9 cellular contexts compared by ENCODE assay signal in genomic region chr12:26226629-26227375, GRCh38. TPM values are rescaled to one million over a fixed set of nuclear protein-coding genes. Genes with fewer than 3 reads are reported as not detected.
A peak's percentile ranks its signal among the peaks of the same experiment; 100 is the strongest.
DNase-seq lines count a peak whose midpoint lies in the region; ATAC-seq, FAIRE-seq and TF ChIP-seq lines count a peak whose summit lies in the region.
"Had no signal": no experiment of that assay in that cellular context is flagged by ENCODE, and none has a peak within 500 bp of the region (broad histone marks: within the 10 kb centered on the region; RNA-seq: fewer than 3 reads in every experiment).

No MANE protein-coding gene starts in this region.

- no peaks in the 10 kb centered on the region for H3K36me3 ChIP-seq in astrocyte (ENCODE audit: insufficient read depth, low read length)
- no peaks in the 10 kb centered on the region for H3K36me3 ChIP-seq in naive thymus-derived CD4-positive, alpha-beta T cell (ENCODE audit: control insufficient read depth in 2 of 3, insufficient read depth in 3 of 3, low read length in 3 of 3)
- H3K36me3 ChIP-seq: BLaER1 treated with 17β-estradiol and CSF1 and Interleukin-3, amounts not matched to agents 10 nM and 100 nM had no signal

- DNase-seq in NCI-H2227 (lab: John Stamatoyannopoulos, UW; ENCODE audit: unreplicated experiment) = peak; percentile 0
- DNase-seq in NCI-H2227 treated with DMSO at 0.1 percent for 48 hours (lab: John Stamatoyannopoulos, UW) = no peak
- DNase-seq in astrocyte (ENCODE audit: low read depth) = peak; percentile 39
- DNase-seq in hypothalamus (lab: John Stamatoyannopoulos, UW) = peak in 42 of 51 donors; percentile 17 to 87 (median 62)
- peak; percentile 90 for DNase-seq in retina
- no peak for DNase-seq in naive thymus-derived CD4-positive, alpha-beta T cell
- no peak for DNase-seq in NCI-H1694 treated with DMSO at 0.1 percent for 48 hours (lab: John Stamatoyannopoulos, UW)

- H3K4me1 ChIP-seq in astrocyte (ENCODE audit: insufficient read depth, low read length) = peaks cover 14% of the 10 kb centered on the region
- no peaks in the 10 kb centered on the region for H3K4me1 ChIP-seq in naive thymus-derived CD4-positive, alpha-beta T cell (ENCODE audit: control insufficient read depth in 2 of 2, insufficient read depth in 2 of 2, low read length in 2 of 2)
- H3K4me1 ChIP-seq: BLaER1 treated with 17β-estradiol and CSF1 and Interleukin-3, amounts not matched to agents 10 nM and 100 nM had no signal

- no peak overlapping the region for H3K27ac ChIP-seq in astrocyte (ENCODE audit: low read depth, low read length)
- no peak overlapping the region for H3K27ac ChIP-seq in naive thymus-derived CD4-positive, alpha-beta T cell (ENCODE audit: low read depth, low read length)
- H3K27ac ChIP-seq: BLaER1 treated with 17β-estradiol and CSF1 and Interleukin-3, amounts not matched to agents 10 nM and 100 nM had no signal

- H3K4me2 ChIP-seq in astrocyte (ENCODE audit: low read length) = peak overlapping the region; percentile 89
- H3K4me2 ChIP-seq: BLaER1 treated with 17β-estradiol and CSF1 and Interleukin-3, amounts not matched to agents 10 nM and 100 nM had no signal

- no peaks in the 10 kb centered on the region for H3K27me3 ChIP-seq in astrocyte (ENCODE audit: insufficient read depth, low read length)
- no peaks in the 10 kb centered on the region for H3K27me3 ChIP-seq in naive thymus-derived CD4-positive, alpha-beta T cell (ENCODE audit: control insufficient read depth in 2 of 2, insufficient read depth in 2 of 2, low read length in 2 of 2)
- H3K27me3 ChIP-seq: BLaER1 treated with 17β-estradiol and CSF1 and Interleukin-3, amounts not matched to agents 10 nM and 100 nM had no signal

- no peak for ATAC-seq in naive thymus-derived CD4-positive, alpha-beta T cell
- ATAC-seq in GM21619 (IDR thresholded peaks at IDR 0.05; ENCODE audit: unreplicated experiment) = no peak

- H3K36me3 Mint-ChIP-seq in astrocyte (ENCODE audit: low read depth, unreplicated experiment) = no peaks in the 10 kb centered on the region
- peaks cover 0 to 5% (median 0%) of the 10 kb centered on the region in 5 donors for H3K36me3 Mint-ChIP-seq in naive thymus-derived CD4-positive, alpha-beta T cell

- no peak overlapping the region for H3K27ac Mint-ChIP-seq in astrocyte (ENCODE audit: unreplicated experiment)
- H3K27ac Mint-ChIP-seq in naive thymus-derived CD4-positive, alpha-beta T cell = no peak overlapping the region

- no peaks in the 10 kb centered on the region for H3K9me3 Mint-ChIP-seq in astrocyte (ENCODE audit: unreplicated experiment)
- peaks cover 0 to 4% (median 0%) of the 10 kb centered on the region in 11 donors for H3K9me3 Mint-ChIP-seq in naive thymus-derived CD4-positive, alpha-beta T cell

- H3K4me1 Mint-ChIP-seq in astrocyte (ENCODE audit: low read depth, unreplicated experiment) = no peaks in the 10 kb centered on the region
- peaks cover 0 to 7% (median 0%) of the 10 kb centered on the region in 7 donors for H3K4me1 Mint-ChIP-seq in naive thymus-derived CD4-positive, alpha-beta T cell

- H2AFZ ChIP-seq in astrocyte (ENCODE audit: low read depth, low read length) = peak overlapping the region; percentile 79

- H3K9me3 ChIP-seq in astrocyte (ENCODE audit: insufficient read depth, low read depth, low read length) = no peaks in the 10 kb centered on the region
- H3K9me3 ChIP-seq in naive thymus-derived CD4-positive, alpha-beta T cell (ENCODE audit: control insufficient read depth in 2 of 3, low read length in 3 of 3) = no peaks in the 10 kb centered on the region

- H3K9ac ChIP-seq in astrocyte (ENCODE audit: low read length) = peak overlapping the region; percentile 57
- H3K9ac ChIP-seq: BLaER1 treated with 17β-estradiol and CSF1 and Interleukin-3, amounts not matched to agents 10 nM and 100 nM had no signal

- CTCF ChIA-PET in naive thymus-derived CD4-positive, alpha-beta T cell (lab: Charles Lee) = no interaction called here

- H3K79me2 ChIP-seq in astrocyte (ENCODE audit: insufficient read depth, low read length) = no peaks in the 10 kb centered on the region

- TF ChIP-seq CTCF in astrocyte (IDR thresholded peaks at IDR 0.05; ENCODE audit: insufficient read depth, low read depth, low read length) = no peak

- peaks cover 33% of the 10 kb centered on the region for H3K27me3 Mint-ChIP-seq in astrocyte (ENCODE audit: low read depth, unreplicated experiment)
- H3K27me3 Mint-ChIP-seq in naive thymus-derived CD4-positive, alpha-beta T cell = peaks cover 33 to 57% (median 45%) of the 10 kb centered on the region in 5 donors

- FAIRE-seq in astrocyte (lab: Jason Lieb, UNC) = no peak

- intact Hi-C loops in naive thymus-derived CD4-positive, alpha-beta T cell (cut with micrococcal nuclease) = no loop called here

- peak overlapping the region; percentile 67 for H3K4me3 Mint-ChIP-seq in astrocyte (ENCODE audit: unreplicated experiment)
- H3K4me3 Mint-ChIP-seq in naive thymus-derived CD4-positive, alpha-beta T cell = peak overlapping the region in 1 of 10 donors; percentile 30

- no peaks in the 10 kb centered on the region for H4K20me1 ChIP-seq in astrocyte (ENCODE audit: insufficient read depth, low read length)
- H4K20me1 ChIP-seq: BLaER1 treated with 17β-estradiol and CSF1 and Interleukin-3, amounts not matched to agents 10 nM and 100 nM had no signal

- peak overlapping the region; percentile 46 for H3K4me3 ChIP-seq in astrocyte (ENCODE audit: insufficient read depth, low read depth, low read length)
- no peak overlapping the region for H3K4me3 ChIP-seq in naive thymus-derived CD4-positive, alpha-beta T cell (ENCODE audit: low read length)
- H3K4me3 ChIP-seq: BLaER1 treated with 17β-estradiol and CSF1 and Interleukin-3, amounts not matched to agents 10 nM and 100 nM had no signal

- POLR2A ChIA-PET in naive thymus-derived CD4-positive, alpha-beta T cell (lab: Charles Lee) = no interaction called here

RNA-seq across cellular contexts. Expression of gene SSPN, which starts 31.4 kb away (rescaled TPM):
- total RNA-seq in astrocyte = 6.3 and 11.2 TPM in 2 replicates
- total RNA-seq in naive thymus-derived CD4-positive, alpha-beta T cell = under 1 TPM in 2 of 5 experiments, not detected in 3; 0.22 to 0.34 TPM
- polyA plus RNA-seq in naive thymus-derived CD4-positive, alpha-beta T cell = not detected

Comparison
In these comparisons a context has a peak if more than half of its experiments do, and no peak if none do; other contexts are left out.
1. DNase-seq: peak in NCI-H2227 (single experiment), astrocyte (single experiment), hypothalamus (42 of 51) and retina (single experiment); none in NCI-H2227 treated with DMSO at 0.1 percent for 48 hours (single experiment), naive thymus-derived CD4-positive, alpha-beta T cell (0 of 9) and NCI-H1694 treated with DMSO at 0.1 percent for 48 hours (single experiment).